ENCODE assay signal across 20 cellular contexts in the genomic region with DNA sequence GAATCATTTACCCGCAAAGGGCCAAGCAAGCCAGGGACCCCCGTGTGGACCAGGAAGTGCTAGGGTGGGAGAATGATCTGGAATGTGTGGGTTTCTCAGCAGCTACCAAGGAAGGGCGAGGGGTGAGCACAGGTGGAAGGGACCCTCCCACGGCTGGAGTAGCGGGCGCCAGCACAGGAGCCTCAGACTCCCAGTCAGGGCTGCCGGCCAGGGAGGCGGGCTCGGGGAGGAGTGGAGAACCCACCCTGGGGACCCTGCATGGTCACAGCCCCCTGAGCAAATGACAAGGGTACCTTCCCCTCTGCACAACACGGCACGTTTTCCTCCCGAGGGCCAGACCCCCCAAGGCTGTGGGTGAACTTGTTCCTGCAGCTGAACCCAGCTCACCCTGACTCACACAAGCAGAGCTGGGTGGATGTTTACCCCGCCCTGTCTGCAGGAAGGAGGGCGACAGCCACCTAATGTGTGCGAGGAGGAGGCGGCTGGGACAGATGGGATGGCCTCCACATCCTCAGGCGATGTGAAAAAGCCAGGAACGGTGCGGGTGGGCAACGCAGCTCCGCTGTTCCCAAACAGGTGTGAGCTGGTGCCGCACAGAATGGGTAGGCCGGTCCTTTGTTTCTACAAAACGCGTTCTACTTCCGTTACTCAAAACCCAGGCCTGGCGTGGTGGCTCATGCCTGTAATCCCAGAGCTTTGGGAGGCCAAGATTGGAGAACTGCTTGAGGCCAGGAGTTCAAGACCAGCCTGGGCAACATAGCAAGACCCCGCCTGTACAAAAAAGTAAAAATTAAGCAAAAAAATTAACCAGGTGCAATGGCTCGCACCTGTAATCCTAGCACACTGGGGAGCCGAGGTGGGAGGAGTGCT.
"Had no signal": no experiment of that assay in that cellular context is flagged by ENCODE, and none has a peak within 500 bp of the region (broad histone marks: within the 10 kb centered on the region; RNA-seq: fewer than 3 reads in every experiment).

No MANE protein-coding gene starts in this region.

- H3K27me3 ChIP-seq: esophagus squamous epithelium, gastroesophageal sphincter, sigmoid colon, testis, vagina had no signal

- H3K4me3 ChIP-seq: esophagus squamous epithelium, gastroesophageal sphincter, sigmoid colon, smooth muscle cell, testis, vagina had no signal

- DNase-seq: activated CD4-positive, alpha-beta T cell treated with anti-CD3 and anti-CD28 coated beads, Interleukin-2, amount 10 ng/mL, durations not matched to agents 7 days and 5 days; activated CD4-positive, CD25-positive, alpha-beta regulatory T cell treated with anti-CD3 and anti-CD28 coated beads, Interleukin-2, amount 50 U/mL, for 72 hours; activated CD8-positive, alpha-beta T cell treated with anti-CD3 and anti-CD28 coated beads, Interleukin-2, amount 10 ng/mL, durations not matched to agents 7 days and 5 days; activated gamma-delta T cell treated with Interleukin-2 at 50 U/mL for 16 hours; activated T-cell treated with anti-CD3 and anti-CD28 coated beads, Interleukin-2, amount 50 U/mL, for 1 hour; anterior cingulate cortex; effector memory CD4-positive, alpha-beta T cell; esophagus squamous epithelium; head of caudate nucleus; hypothalamus; left cardiac atrium; occipital lobe; sigmoid colon; stimulated activated CD4-positive, alpha-beta T cell treated with anti-CD3 and anti-CD28 coated beads, Interleukin-15, amount 100 ng/mL, for 24 hours; stimulated activated naive CD4-positive, alpha-beta T cell; trophoblast cell had no signal

- H3K9me3 ChIP-seq: esophagus squamous epithelium, gastroesophageal sphincter, sigmoid colon, testis, vagina had no signal

- ATAC-seq: activated CD8-positive, alpha-beta T cell treated with anti-CD3 and anti-CD28 coated beads, Interleukin-2, amount 10 ng/mL, durations not matched to agents 7 days and 5 days; gastroesophageal sphincter; left cardiac atrium had no signal

- H3K27ac ChIP-seq: esophagus squamous epithelium, gastroesophageal sphincter, sigmoid colon, testis, vagina had no signal

- H3K4me2 ChIP-seq: smooth muscle cell had no signal
